10 cellular contexts compared by ENCODE assay signal in the genomic region with DNA sequence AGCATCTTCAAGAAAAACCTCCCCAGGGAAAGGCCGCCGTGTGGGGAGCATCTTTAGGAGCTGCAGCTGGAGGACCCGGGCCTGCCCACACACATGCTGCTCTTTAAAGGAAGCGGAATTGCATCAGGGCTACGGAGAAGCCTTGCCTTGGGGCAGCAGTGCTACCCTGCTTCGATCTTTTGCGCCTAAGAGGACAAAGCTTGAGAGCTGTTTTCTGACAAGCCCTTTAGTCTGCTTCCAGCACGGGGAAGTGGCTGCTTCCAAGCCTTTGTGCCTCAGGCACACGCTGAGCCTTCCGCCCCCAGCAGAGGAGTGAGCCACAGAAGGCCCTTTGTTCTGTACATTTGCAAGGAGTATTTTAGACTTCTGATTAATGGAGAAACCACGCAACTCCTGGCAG. TPM values are rescaled to one million over a fixed set of nuclear protein-coding genes. Genes with fewer than 3 reads are reported as not detected.
A peak's percentile ranks its signal among the peaks of the same experiment; 100 is the strongest.
DNase-seq lines count a peak whose midpoint lies in the region; ATAC-seq and FAIRE-seq lines count a peak whose summit lies in the region.
"Had no signal": no experiment of that assay in that cellular context is flagged by ENCODE, and none has a peak within 500 bp of the region (broad histone marks: within the 10 kb centered on the region; RNA-seq: fewer than 3 reads in every experiment).

No MANE protein-coding gene starts in this region.

- no peak overlapping the region for H3K4me3 Mint-ChIP-seq in activated CD8-positive, alpha-beta memory T cell treated with anti-CD3 and anti-CD28 coated beads, Interleukin-2, amount 10 ng/mL, durations not matched to agents 7 days and 5 days

- no peaks in the 10 kb centered on the region for H3K9me3 Mint-ChIP-seq in activated CD8-positive, alpha-beta memory T cell treated with anti-CD3 and anti-CD28 coated beads, Interleukin-2, amount 10 ng/mL, durations not matched to agents 7 days and 5 days (ENCODE audit: low read depth)
- H3K9me3 Mint-ChIP-seq: CD4-positive, CD25-positive, alpha-beta regulatory T cell had no signal

- FAIRE-seq in urothelium cell line (lab: Jason Lieb, UNC): no peak

- no peaks in the 10 kb centered on the region for H3K36me3 Mint-ChIP-seq in activated CD8-positive, alpha-beta memory T cell treated with anti-CD3 and anti-CD28 coated beads, Interleukin-2, amount 10 ng/mL, durations not matched to agents 7 days and 5 days

- ATAC-seq in activated CD8-positive, alpha-beta memory T cell treated with anti-CD3 and anti-CD28 coated beads, Interleukin-2, amount 10 ng/mL, durations not matched to agents 7 days and 5 days: no peak
- ATAC-seq in GM21717 (IDR thresholded peaks at IDR 0.05; ENCODE audit: unreplicated experiment) (no peak), GM18907 (IDR thresholded peaks at IDR 0.05; ENCODE audit: unreplicated experiment) (no peak), HG03460 (IDR thresholded peaks at IDR 0.05; ENCODE audit: unreplicated experiment) (no peak)

- H3K4me1 Mint-ChIP-seq in activated CD8-positive, alpha-beta memory T cell treated with anti-CD3 and anti-CD28 coated beads, Interleukin-2, amount 10 ng/mL, durations not matched to agents 7 days and 5 days: peaks cover 16% of the 10 kb centered on the region

- H3K27ac Mint-ChIP-seq in activated CD8-positive, alpha-beta memory T cell treated with anti-CD3 and anti-CD28 coated beads, Interleukin-2, amount 10 ng/mL, durations not matched to agents 7 days and 5 days: peak overlapping the region; percentile 11

- no peaks in the 10 kb centered on the region for H3K27me3 Mint-ChIP-seq in activated CD8-positive, alpha-beta memory T cell treated with anti-CD3 and anti-CD28 coated beads, Interleukin-2, amount 10 ng/mL, durations not matched to agents 7 days and 5 days
- H3K27me3 Mint-ChIP-seq: CD4-positive, CD25-positive, alpha-beta regulatory T cell had no signal

- DNase-seq in activated CD8-positive, alpha-beta memory T cell treated with anti-CD3 and anti-CD28 coated beads, Interleukin-2, amount 10 ng/mL, durations not matched to agents 7 days and 5 days: no peak
- DNase-seq in activated CD8-positive, alpha-beta memory T cell treated with anti-CD3 and anti-CD28 coated beads for 24 hours: no peak
- DNase-seq in astrocyte of the hippocampus (ENCODE audit: low read depth, low spot score) (peak; percentile 90), islet precursor cell (peak; percentile 94), urothelium cell line (ENCODE audit: low spot score) (peak; percentile 16)
- DNase-seq: CD4-positive, CD25-positive, alpha-beta regulatory T cell; NCI-H226 had no signal

- CTCF ChIA-PET in activated CD8-positive, alpha-beta memory T cell treated with anti-CD3 and anti-CD28 coated beads, Interleukin-2, amount 10 ng/mL, durations not matched to agents 7 days and 5 days (lab: Charles Lee): interaction anchor here (0.7 kb wide), 1 partner anchor 24 kb away, joined by 3 read pairs; no protein-coding TSS in a partner anchor

RNA-seq across cellular contexts. Expression of gene COA8, which starts 31.5 kb away (rescaled TPM):
- total RNA-seq in activated CD8-positive, alpha-beta memory T cell treated with anti-CD3 and anti-CD28 coated beads, Interleukin-2, amount 10 ng/mL, durations not matched to agents 7 days and 5 days: 10 to 100 TPM; 29.1 to 33.5 TPM

RNA-seq across cellular contexts. Expression of gene BAG5, which starts 31.8 kb away (rescaled TPM):
- total RNA-seq in activated CD8-positive, alpha-beta memory T cell treated with anti-CD3 and anti-CD28 coated beads, Interleukin-2, amount 10 ng/mL, durations not matched to agents 7 days and 5 days: 10 to 100 TPM; 29.9 to 32.3 TPM

RNA-seq across cellular contexts. Expression of gene KLC1, which starts 34.7 kb away (rescaled TPM):
- total RNA-seq in activated CD8-positive, alpha-beta memory T cell treated with anti-CD3 and anti-CD28 coated beads, Interleukin-2, amount 10 ng/mL, durations not matched to agents 7 days and 5 days: 100 to 1,000 TPM; 171 to 206 TPM

Comparison
In these comparisons a context has a peak if more than half of its experiments do, and no peak if none do; other contexts are left out.
1. DNase-seq: peak in astrocyte of the hippocampus (single experiment), islet precursor cell (single experiment) and urothelium cell line (single experiment); none in activated CD8-positive, alpha-beta memory T cell treated with anti-CD3 and anti-CD28 coated beads, Interleukin-2, amount 10 ng/mL, durations not matched to agents 7 days and 5 days (single experiment) and activated CD8-positive, alpha-beta memory T cell treated with anti-CD3 and anti-CD28 coated beads for 24 hours (single experiment).